ENCODE assay signal across 28 cellular contexts in genomic region chr16:67914758-67915622, GRCh38. TPM values are rescaled to one million over a fixed set of nuclear protein-coding genes. Genes with fewer than 3 reads are reported as not detected.
DNase-seq lines count a peak whose midpoint lies in the region; ATAC-seq, FAIRE-seq and TF ChIP-seq lines count a peak whose summit lies in the region.
"Had no signal": no experiment of that assay in that cellular context is flagged by ENCODE, and none has a peak within 500 bp of the region (broad histone marks: within the 10 kb centered on the region; RNA-seq: fewer than 3 reads in every experiment).

No MANE protein-coding gene starts in this region.

- H3K9me2 ChIP-seq in GM23338 (ENCODE audit: insufficient read depth): no peaks in the 10 kb centered on the region

- H3K36me3 Mint-ChIP-seq in GM23338 (ENCODE audit: low read depth) (peaks cover 5% of the 10 kb centered on the region), nephron progenitor cell (ENCODE audit: low read depth) (peaks cover 14% of the 10 kb centered on the region)

- no peak for FAIRE-seq in K562 (lab: Jason Lieb, UNC)
- FAIRE-seq: GM12892, H54 had no signal

- H3K27ac ChIP-seq in GM23338 (ENCODE audit: low read depth) (peak overlapping the region; percentile 70; the same call in 1 of the 2 replicates), K562 (ENCODE audit: extremely low read depth, low read depth, low read length) (no peak overlapping the region)
- H3K27ac ChIP-seq: gastroesophageal sphincter, neutrophil, spleen had no signal

- intact Hi-C loops in K562 (cut with micrococcal nuclease): no loop called here

- no peaks in the 10 kb centered on the region for H3K9me3 ChIP-seq in K562 (replicated peaks; ENCODE audit: control insufficient read depth, insufficient read depth, low read depth, low read length)
- H3K9me3 ChIP-seq: gastroesophageal sphincter, neutrophil, spleen had no signal

- H3K4me1 ChIP-seq in GM23338 (ENCODE audit: insufficient read depth) (peaks cover 18% of the 10 kb centered on the region), K562 (replicated peaks in 1 of 2; ENCODE audit: control insufficient read depth in 2 of 2, insufficient read depth in 2 of 2, low read length in 2 of 2) (peaks cover 5 to 16% of the 10 kb centered on the region in 2 experiments; a peak in 4 of 5 replicates)

- H2AFZ ChIP-seq in GM23338 (no peak overlapping the region), K562 (ENCODE audit: low read depth, low read length) (no peak overlapping the region)

- no peak for TF ChIP-seq POLR2A in K562 (conservative IDR thresholded peaks at IDR 0.05)

- H3K9me1 ChIP-seq in K562 (ENCODE audit: control insufficient read depth, insufficient read depth, low read length): peaks cover 4% of the 10 kb centered on the region

- H3K9me3 Mint-ChIP-seq in GM23338 (no peaks in the 10 kb centered on the region), nephron progenitor cell (no peaks in the 10 kb centered on the region)
- H3K9me3 Mint-ChIP-seq: CD4-positive, alpha-beta T cell had no signal

- peak; percentile 33 for ATAC-seq in GM23338
- no peak for ATAC-seq in K562
- no peak for ATAC-seq in HG02884 (IDR thresholded peaks at IDR 0.05; ENCODE audit: unreplicated experiment)
- ATAC-seq: gastroesophageal sphincter, left cardiac atrium, Right ventricle myocardium inferior had no signal

- H3K4me3 Mint-ChIP-seq in GM23338 (peak overlapping the region; percentile 55), nephron progenitor cell (no peak overlapping the region)
- H3K4me3 Mint-ChIP-seq: CD4-positive, alpha-beta T cell had no signal

- H3K79me2 ChIP-seq in GM23338 (replicated peaks; ENCODE audit: insufficient read depth) (no peaks in the 10 kb centered on the region), K562 (ENCODE audit: control insufficient read depth, insufficient read depth, low read length) (no peaks in the 10 kb centered on the region)

- H3K27ac Mint-ChIP-seq in GM23338 (peak overlapping the region; percentile 89), nephron progenitor cell (peak overlapping the region; percentile 46)

- no peak for TF ChIP-seq RAD21 in K562 (CRISPR knock-in tag; conservative IDR thresholded peaks at IDR 0.05 in 1 of 2, IDR thresholded peaks at IDR 0.05 in 1 of 2)

- POLR2A ChIA-PET in K562 (lab: Yijun Ruan, JAX): interaction anchor here (0.6 to 1.8 kb wide), 6 partner anchors 10 to 389 kb away, joined by 3 to 6 read pairs (median 3); no protein-coding TSS in a partner anchor

- no peaks in the 10 kb centered on the region for H3F3A ChIP-seq in GM23338 (replicated peaks; ENCODE audit: low read depth)

- H3K4me1 Mint-ChIP-seq in GM23338 (peaks cover 24% of the 10 kb centered on the region), nephron progenitor cell (peaks cover 19% of the 10 kb centered on the region)

- no peak for TF ChIP-seq CTCF in GM23338 (conservative IDR thresholded peaks at IDR 0.05; ENCODE audit: low read depth in 2 of 2)
- no peak for TF ChIP-seq CTCF in K562 (IDR thresholded peaks at IDR 0.05 in 2 of 3, conservative IDR thresholded peaks at IDR 0.05 in 1 of 3; ENCODE audit: insufficient read depth in 2 of 3, low read depth in 1 of 3, low read length in 3 of 3)
- no peak for TF ChIP-seq CTCF in nephron progenitor cell (IDR thresholded peaks at IDR 0.05)

- BruUV-seq in K562 (replicated peaks; lab: Mats Ljungman, UMichigan): no TSS peak

- no peak for TF ChIP-seq EP300 in K562 (IDR thresholded peaks at IDR 0.05; ENCODE audit: low read length)

- H3K4me3 ChIP-seq in GM23338 (no peak overlapping the region), K562 (no peak overlapping the region)
- H3K4me3 ChIP-seq: gastroesophageal sphincter, spleen had no signal

- H3K4me2 ChIP-seq in GM23338: peak overlapping the region; percentile 66; the same call in 1 of the 2 replicates
- no peak overlapping the region for H3K4me2 ChIP-seq in K562 (ENCODE audit: insufficient read depth, low read length)

- CTCF ChIA-PET in K562 (lab: Yijun Ruan, JAX; ENCODE audit: low intra/inter-chr PET ratio): no interaction called here

- 38% methylated on average over 7 of the region's 7 CpGs for WGBS in K562 (ENCODE audit: insufficient coverage, low coverage, missing lambda C conversion rate)

- H4K20me1 ChIP-seq in GM23338 (replicated peaks; ENCODE audit: insufficient read depth) (no peaks in the 10 kb centered on the region; the same call in 1 of the 2 replicates), K562 (replicated peaks; ENCODE audit: control insufficient read depth, insufficient read depth, low read length) (peaks cover 14% of the 10 kb centered on the region)

- H3K36me3 ChIP-seq in GM23338 (ENCODE audit: insufficient read depth) (no peaks in the 10 kb centered on the region), K562 (ENCODE audit: control insufficient read depth, insufficient read depth, low read length) (no peaks in the 10 kb centered on the region)

- no peaks in the 10 kb centered on the region for H3K27me3 Mint-ChIP-seq in GM23338 (ENCODE audit: insufficient read depth, low read depth, poor library complexity)
- H3K27me3 Mint-ChIP-seq in nephron progenitor cell (ENCODE audit: low read depth, poor library complexity): peaks cover 3% of the 10 kb centered on the region
- H3K27me3 Mint-ChIP-seq: CD4-positive, alpha-beta T cell had no signal

- in situ Hi-C loops in K562 (cut with MboI): no loop called here

- H3K9ac ChIP-seq in K562 (ENCODE audit: insufficient read depth in 1 of 2, low read depth in 2 of 2, low read length in 2 of 2): no peak overlapping the region; a peak in 1 of 4 replicates

- DNase-seq in GM23338 (ENCODE audit: low spot score) (peak; percentile 43), K562 (ENCODE audit: extremely low read depth in 1 of 4, low spot score in 3 of 4) (no peak), nephron progenitor cell (no peak), NCI-H2081 treated with DMSO at 0.1 percent for 48 hours (lab: John Stamatoyannopoulos, UW) (no peak), Kasumi-1 (lab: John Stamatoyannopoulos, UW) (no peak)
- DNase-seq: ACHN; activated CD4-positive, alpha-beta T cell treated with anti-CD3 and anti-CD28 coated beads, Interleukin-2, amount 50 U/mL, for 1 hour; activated naive CD4-positive, alpha-beta T cell treated with Interleukin-2 at 50 U/mL for 16 hours; activated T-cell treated with anti-CD3 and anti-CD28 coated beads for 4 hours; anterior cingulate cortex; CD4-positive, alpha-beta T cell; central memory CD4-positive, alpha-beta T cell; DMS153; erythroblast; left cardiac atrium; NCI-H1436; NCI-H2171 treated with DMSO at 0.1 percent for 48 hours; NCI-H526 treated with DMSO at 0.1 percent for 48 hours; spleen had no signal

- H3K27me3 ChIP-seq in GM23338 (ENCODE audit: insufficient read depth): no peaks in the 10 kb centered on the region
- no peaks in the 10 kb centered on the region for H3K27me3 ChIP-seq in K562 (ENCODE audit: control insufficient read depth in 2 of 2, insufficient read depth in 2 of 2, low read length in 2 of 2)
- H3K27me3 ChIP-seq: gastroesophageal sphincter, neutrophil, spleen had no signal

RNA-seq across cellular contexts. Expression of gene CTRL, which starts 16.7 kb away (rescaled TPM):
- total RNA-seq in GM23338 (2014; rRNA removed; shearing (Covaris generic)): 1.6 and 8.0 TPM in 2 replicates
- 12.8 and 13.0 TPM in 2 replicates for polyA plus RNA-seq in GM23338 (2016; fragmentation: Nextera tagmentation; extraction: Ambion mirVana)
- total RNA-seq in K562 (2011; cell fraction: chromatin; rRNA removed; ENCODE audit: low replicate concordance): 6.7 and 9.8 TPM in 2 replicates
- 9.2 and 10.8 TPM in 2 replicates for total RNA-seq in K562 (2011; cell fraction: nucleolus; rRNA removed)
- total RNA-seq in K562 (2011; cell fraction: nucleoplasm; rRNA removed): 3.4 and 3.5 TPM in 2 replicates
- total RNA-seq in K562 (2014; rRNA removed): 4.0 and 5.6 TPM in 2 replicates
- 2.0 and 2.4 TPM in 2 replicates for total RNA-seq in K562 (2014; rRNA removed; fragmentation: Illumina TruSeq; extraction: Trizol)
- 2.4 and 3.4 TPM in 2 replicates for total RNA-seq in K562 (2015; rRNA removed; fragmentation: Illumina TruSeq; extraction: Trizol)
- total RNA-seq in K562 (2021): 3.8 and 4.1 TPM in 2 replicates
- 1.4 TPM in 2 replicates for polyA plus RNA-seq in K562 (2011; rRNA removed)
- 2.0 and 5.9 TPM in 2 replicates for polyA plus RNA-seq in K562 (2011; cell fraction: cytosol; rRNA removed)
- polyA plus RNA-seq in K562 (2011; cell fraction: nucleus; rRNA removed): 4.2 and 10.5 TPM in 2 replicates
- 1.8 and 4.6 TPM in 2 replicates for polyA plus RNA-seq in K562 (2012)
- polyA plus RNA-seq in K562 (2014; fragmentation: Illumina TruSeq; extraction: Trizol): 3.3 TPM in 2 replicates
- polyA plus RNA-seq in K562 (2014; fragmentation: Nextera tagmentation; extraction: Ambion mirVana): 1 to 10 TPM; 1.7 to 2.5 TPM
- 5.2 and 5.5 TPM in 2 replicates for polyA plus RNA-seq in K562 (2014; rRNA removed)
- 0.75 and 1.7 TPM in 2 replicates for polyA minus RNA-seq in K562 (2011; rRNA and poly(A)+ RNA removed)
- polyA minus RNA-seq in K562 (2011; cell fraction: cytosol; rRNA and poly(A)+ RNA removed): 0.95 and 1.7 TPM in 2 replicates
- polyA minus RNA-seq in K562 (2011; cell fraction: nucleus; rRNA and poly(A)+ RNA removed): 0.78 and 2.2 TPM in 2 replicates
- total RNA-seq: M059J had no signal

RNA-seq across cellular contexts. Expression of gene PSMB10, which starts 21.7 kb away (rescaled TPM):
- 27.5 and 35.0 TPM in 2 replicates for total RNA-seq in GM23338 (2014; rRNA removed; shearing (Covaris generic))
- 114 and 129 TPM in 2 replicates for polyA plus RNA-seq in GM23338 (2016; fragmentation: Nextera tagmentation; extraction: Ambion mirVana)
- 1.6 and 9.1 TPM in 2 replicates for total RNA-seq in K562 (2011; cell fraction: chromatin; rRNA removed; ENCODE audit: low replicate concordance)
- 14.7 and 18.7 TPM in 2 replicates for total RNA-seq in K562 (2011; cell fraction: nucleolus; rRNA removed)
- total RNA-seq in K562 (2011; cell fraction: nucleoplasm; rRNA removed): 7.4 and 9.6 TPM in 2 replicates
- total RNA-seq in K562 (2014; rRNA removed): 101 and 105 TPM in 2 replicates
- total RNA-seq in K562 (2014; rRNA removed; fragmentation: Illumina TruSeq; extraction: Trizol): 17.9 and 24.9 TPM in 2 replicates
- 53.1 and 53.4 TPM in 2 replicates for total RNA-seq in K562 (2015; rRNA removed; fragmentation: Illumina TruSeq; extraction: Trizol)
- 73.0 and 73.1 TPM in 2 replicates for total RNA-seq in K562 (2021)
- polyA plus RNA-seq in K562 (2011; rRNA removed): 17.3 and 21.0 TPM in 2 replicates
- 46.1 and 143 TPM in 2 replicates for polyA plus RNA-seq in K562 (2011; cell fraction: cytosol; rRNA removed)
- polyA plus RNA-seq in K562 (2011; cell fraction: nucleus; rRNA removed): 17.2 and 24.0 TPM in 2 replicates
- 84.8 and 94.3 TPM in 2 replicates for polyA plus RNA-seq in K562 (2012)
- 11.7 and 44.6 TPM in 2 replicates for polyA plus RNA-seq in K562 (2014; fragmentation: Illumina TruSeq; extraction: Trizol)
- polyA plus RNA-seq in K562 (2014; fragmentation: Nextera tagmentation; extraction: Ambion mirVana): 10 to 100 TPM; 33.5 to 51.0 TPM
- polyA plus RNA-seq in K562 (2014; rRNA removed): 94.1 and 118 TPM in 2 replicates
- 2.5 and 3.3 TPM in 2 replicates for polyA minus RNA-seq in K562 (2011; rRNA and poly(A)+ RNA removed)
- polyA minus RNA-seq in K562 (2011; cell fraction: cytosol; rRNA and poly(A)+ RNA removed): 20.3 and 25.1 TPM in 2 replicates
- 13.1 and 14.0 TPM in 2 replicates for polyA minus RNA-seq in K562 (2011; cell fraction: nucleus; rRNA and poly(A)+ RNA removed)

RNA-seq across cellular contexts. Expression of gene PSKH1, which starts 21.9 kb away (rescaled TPM):
- total RNA-seq in GM23338 (2014; rRNA removed; shearing (Covaris generic)): 22.1 and 23.9 TPM in 2 replicates
- 8.3 and 14.3 TPM in 2 replicates for polyA plus RNA-seq in GM23338 (2016; fragmentation: Nextera tagmentation; extraction: Ambion mirVana)
- total RNA-seq in K562 (2011; cell fraction: chromatin; rRNA removed; ENCODE audit: low replicate concordance): 20.7 and 55.9 TPM in 2 replicates
- 27.2 and 30.7 TPM in 2 replicates for total RNA-seq in K562 (2011; cell fraction: nucleolus; rRNA removed)
- total RNA-seq in K562 (2011; cell fraction: nucleoplasm; rRNA removed): 23.5 and 24.8 TPM in 2 replicates
- 6.7 and 6.9 TPM in 2 replicates for total RNA-seq in K562 (2014; rRNA removed)
- total RNA-seq in K562 (2014; rRNA removed; fragmentation: Illumina TruSeq; extraction: Trizol): 3.7 and 4.6 TPM in 2 replicates
- total RNA-seq in K562 (2015; rRNA removed; fragmentation: Illumina TruSeq; extraction: Trizol): 7.7 and 9.4 TPM in 2 replicates
- total RNA-seq in K562 (2021): 17.1 and 20.9 TPM in 2 replicates
- 15.7 and 18.9 TPM in 2 replicates for polyA plus RNA-seq in K562 (2011; rRNA removed)
- polyA plus RNA-seq in K562 (2011; cell fraction: cytosol; rRNA removed): 24.6 and 37.2 TPM in 2 replicates
- polyA plus RNA-seq in K562 (2011; cell fraction: nucleus; rRNA removed): 21.2 and 32.6 TPM in 2 replicates
- 15.2 and 29.4 TPM in 2 replicates for polyA plus RNA-seq in K562 (2012)
- polyA plus RNA-seq in K562 (2014; fragmentation: Illumina TruSeq; extraction: Trizol): 11.8 and 15.4 TPM in 2 replicates
- 1 to 10 TPM in 1 of 2 experiments, under 1 TPM in 1; 0.96 to 1.0 TPM for polyA plus RNA-seq in K562 (2014; fragmentation: Nextera tagmentation; extraction: Ambion mirVana)
- 10.7 and 12.1 TPM in 2 replicates for polyA plus RNA-seq in K562 (2014; rRNA removed)
- 13.8 and 19.3 TPM in 2 replicates for polyA minus RNA-seq in K562 (2011; rRNA and poly(A)+ RNA removed)
- polyA minus RNA-seq in K562 (2011; cell fraction: cytosol; rRNA and poly(A)+ RNA removed): 15.1 and 16.6 TPM in 2 replicates
- 11.6 and 11.7 TPM in 2 replicates for polyA minus RNA-seq in K562 (2011; cell fraction: nucleus; rRNA and poly(A)+ RNA removed)

RNA-seq across cellular contexts. Expression of gene LCAT, which starts 28.9 kb away (rescaled TPM):
- 17.6 and 18.9 TPM in 2 replicates for total RNA-seq in GM23338 (2014; rRNA removed; shearing (Covaris generic))
- polyA plus RNA-seq in GM23338 (2016; fragmentation: Nextera tagmentation; extraction: Ambion mirVana) (12.4 and 13.7 TPM in 2 replicates), K562 (2011; rRNA removed) (6.7 and 14.9 TPM in 2 replicates), K562 (2014; fragmentation: Illumina TruSeq; extraction: Trizol) (5.0 and 5.6 TPM in 2 replicates), K562 (2014; fragmentation: Nextera tagmentation; extraction: Ambion mirVana) (under 1 TPM; 0.46 to 0.94 TPM), K562 (2014; rRNA removed) (7.6 and 14.9 TPM in 2 replicates)
- total RNA-seq in K562 (2011; cell fraction: chromatin; rRNA removed; ENCODE audit: low replicate concordance): 40.9 and 121 TPM in 2 replicates
- total RNA-seq in K562 (2011; cell fraction: nucleolus; rRNA removed): 59.7 and 75.9 TPM in 2 replicates
- 41.1 and 47.6 TPM in 2 replicates for total RNA-seq in K562 (2011; cell fraction: nucleoplasm; rRNA removed)
- total RNA-seq in K562 (2014; rRNA removed) (6.8 and 9.0 TPM in 2 replicates), K562 (2014; rRNA removed; fragmentation: Illumina TruSeq; extraction: Trizol) (3.0 and 3.2 TPM in 2 replicates), K562 (2015; rRNA removed; fragmentation: Illumina TruSeq; extraction: Trizol) (4.1 and 4.5 TPM in 2 replicates), K562 (2021) (14.2 and 21.0 TPM in 2 replicates)
- 9.5 and 10.8 TPM in 2 replicates for polyA plus RNA-seq in K562 (2011; cell fraction: cytosol; rRNA removed)
- 72.6 and 86.1 TPM in 2 replicates for polyA plus RNA-seq in K562 (2011; cell fraction: nucleus; rRNA removed)
- polyA plus RNA-seq in K562 (2012): 14.1 and 15.5 TPM in 2 replicates
- 1.5 and 2.2 TPM in 2 replicates for polyA minus RNA-seq in K562 (2011; rRNA and poly(A)+ RNA removed)
- polyA minus RNA-seq in K562 (2011; cell fraction: cytosol; rRNA and poly(A)+ RNA removed): 2.3 and 6.2 TPM in 2 replicates
- polyA minus RNA-seq in K562 (2011; cell fraction: nucleus; rRNA and poly(A)+ RNA removed): 8.9 and 10.0 TPM in 2 replicates

RNA-seq across cellular contexts. Expression of gene NRN1L, which starts 30.3 kb away (rescaled TPM):
- 13.8 and 14.0 TPM in 2 replicates for total RNA-seq in GM23338 (2014; rRNA removed; shearing (Covaris generic))
- polyA plus RNA-seq in GM23338 (2016; fragmentation: Nextera tagmentation; extraction: Ambion mirVana) (26.1 and 33.8 TPM in 2 replicates), K562 (2011; rRNA removed) (0.22 TPM in 1 of 2 replicates, not detected in the other), K562 (2014; fragmentation: Illumina TruSeq; extraction: Trizol) (0.47 TPM in 1 of 2 replicates, not detected in the other), K562 (2014; fragmentation: Nextera tagmentation; extraction: Ambion mirVana) (not detected), K562 (2014; rRNA removed) (0.43 and 0.64 TPM in 2 replicates)
- 0.60 TPM in 1 of 2 replicates, not detected in the other for total RNA-seq in K562 (2011; cell fraction: chromatin; rRNA removed; ENCODE audit: low replicate concordance)
- total RNA-seq in K562 (2011; cell fraction: nucleolus; rRNA removed): 0.83 and 1.6 TPM in 2 replicates
- total RNA-seq in K562 (2011; cell fraction: nucleoplasm; rRNA removed): 1.3 and 1.8 TPM in 2 replicates
- total RNA-seq in K562 (2014; rRNA removed) (0.45 and 0.59 TPM in 2 replicates), K562 (2014; rRNA removed; fragmentation: Illumina TruSeq; extraction: Trizol) (not detected in 2 replicates), K562 (2015; rRNA removed; fragmentation: Illumina TruSeq; extraction: Trizol) (not detected in 2 replicates), K562 (2021) (0.47 and 0.86 TPM in 2 replicates)
- polyA plus RNA-seq in K562 (2011; cell fraction: cytosol; rRNA removed): 0.75 and 1.9 TPM in 2 replicates
- polyA plus RNA-seq in K562 (2011; cell fraction: nucleus; rRNA removed): 3.1 and 4.8 TPM in 2 replicates
- polyA plus RNA-seq in K562 (2012): 0.20 and 2.4 TPM in 2 replicates
- not detected in 2 replicates for polyA minus RNA-seq in K562 (2011; rRNA and poly(A)+ RNA removed)
- polyA minus RNA-seq in K562 (2011; cell fraction: cytosol; rRNA and poly(A)+ RNA removed): not detected in 2 replicates
- not detected in 2 replicates for polyA minus RNA-seq in K562 (2011; cell fraction: nucleus; rRNA and poly(A)+ RNA removed)
- total RNA-seq: mononuclear cell, renal cortical epithelial cell had no signal
